In genomic region chr5:113488645-113489184, GRCh38 we compare ENCODE assay signal across 10 cellular contexts. TPM values are rescaled to one million over a fixed set of nuclear protein-coding genes. Genes with fewer than 3 reads are reported as not detected.
DNase-seq lines count a peak whose midpoint lies in the region; ATAC-seq, FAIRE-seq and TF ChIP-seq lines count a peak whose summit lies in the region.
"Had no signal": no experiment of that assay in that cellular context is flagged by ENCODE, and none has a peak within 500 bp of the region (broad histone marks: within the 10 kb centered on the region; RNA-seq: fewer than 3 reads in every experiment).

No MANE protein-coding gene starts in this region.

- H3K27ac ChIP-seq in ascending aorta (peak overlapping the region in 1 of 2 donors; percentile 31), left lung (peak overlapping the region in 1 of 2 donors; percentile 66), tibial nerve (peak overlapping the region in 2 of 4 donors; percentile 60 to 75), caudate nucleus (ENCODE audit: low read depth, low read length) (no peak overlapping the region)

- no peak for FAIRE-seq in RCC 7860 (lab: Jason Lieb, UNC)
- FAIRE-seq: G401.6 had no signal

- TF ChIP-seq POLR2A in tibial nerve (IDR thresholded peaks at IDR 0.05) = no peak

- peaks cover 15% of the 10 kb centered on the region for H3K36me3 Mint-ChIP-seq in activated CD8-positive, alpha-beta memory T cell treated with anti-CD3 and anti-CD28 coated beads, Interleukin-2, amount 10 ng/mL, durations not matched to agents 7 days and 5 days

- intact Hi-C loops in ascending aorta (cut with DNase I) (loop anchor here (1.0 to 10.0 kb wide), 2 partner anchors 25 to 194 kb away; partner anchors contain the start of gene YTHDC2), left lung (cut with DNase I) (no loop called here)

- no peaks in the 10 kb centered on the region for H3K27me3 ChIP-seq in ascending aorta
- peaks cover 3 to 98% of the 10 kb centered on the region in 2 donors for H3K27me3 ChIP-seq in left lung
- H3K27me3 ChIP-seq in tibial nerve = peaks cover 0 to 54% of the 10 kb centered on the region in 2 donors

- no peak for ATAC-seq in activated CD8-positive, alpha-beta memory T cell treated with anti-CD3 and anti-CD28 coated beads, Interleukin-2, amount 10 ng/mL, durations not matched to agents 7 days and 5 days
- peak; percentile 53 for ATAC-seq in left lung

- H3K9me3 ChIP-seq in ascending aorta (no peaks in the 10 kb centered on the region), left lung (peaks cover 0 to 18% of the 10 kb centered on the region in 2 donors), tibial nerve (peaks cover 0 to 21% (median 8%) of the 10 kb centered on the region in 4 donors)

- no peak for TF ChIP-seq EP300 in tibial nerve (IDR thresholded peaks at IDR 0.05)

- H3K36me3 ChIP-seq in ascending aorta (no peaks in the 10 kb centered on the region), left lung (no peaks in the 10 kb centered on the region), tibial nerve (no peaks in the 10 kb centered on the region)

- H3K27ac Mint-ChIP-seq in activated CD8-positive, alpha-beta memory T cell treated with anti-CD3 and anti-CD28 coated beads, Interleukin-2, amount 10 ng/mL, durations not matched to agents 7 days and 5 days = no peak overlapping the region

- H3K4me1 ChIP-seq in ascending aorta (peaks cover 3 to 8% of the 10 kb centered on the region in 2 donors), left lung (peaks cover 0 to 27% of the 10 kb centered on the region in 2 donors), tibial nerve (peaks cover 0 to 24% (median 10%) of the 10 kb centered on the region in 4 donors)

- H3K4me3 ChIP-seq in ascending aorta (peak overlapping the region; percentile 55 to 69), left lung (peak overlapping the region; percentile 42 to 47), tibial nerve (peak overlapping the region; percentile 38 to 66 (median 52))

- TF ChIP-seq CTCF in ascending aorta (IDR thresholded peaks at IDR 0.05) (no peak), left lung (IDR thresholded peaks at IDR 0.05) (no peak), tibial nerve (IDR thresholded peaks at IDR 0.05) (no peak)

- peaks cover 23% of the 10 kb centered on the region for H3K4me1 Mint-ChIP-seq in activated CD8-positive, alpha-beta memory T cell treated with anti-CD3 and anti-CD28 coated beads, Interleukin-2, amount 10 ng/mL, durations not matched to agents 7 days and 5 days

- CTCF ChIA-PET in activated CD8-positive, alpha-beta memory T cell treated with anti-CD3 and anti-CD28 coated beads, Interleukin-2, amount 10 ng/mL, durations not matched to agents 7 days and 5 days (lab: Charles Lee) = interaction anchor here (0.9 to 2.1 kb wide), 2 partner anchors 23 to 109 kb away, joined by 3 to 10 read pairs; no protein-coding TSS in a partner anchor

- peak overlapping the region; percentile 68 for H3K4me3 Mint-ChIP-seq in activated CD8-positive, alpha-beta memory T cell treated with anti-CD3 and anti-CD28 coated beads, Interleukin-2, amount 10 ng/mL, durations not matched to agents 7 days and 5 days

- 14 to 15% methylated on average over 20 of the region's 20 CpGs for WGBS in tibial nerve, 2 donors

- DNase-seq in activated CD8-positive, alpha-beta memory T cell treated with anti-CD3 and anti-CD28 coated beads, Interleukin-2, amount 10 ng/mL, durations not matched to agents 7 days and 5 days = no peak
- no peak for DNase-seq in activated CD8-positive, alpha-beta memory T cell treated with anti-CD3 and anti-CD28 coated beads for 24 hours
- no peak for DNase-seq in ascending aorta (ENCODE audit: low spot score in 2 of 2)
- peak in 1 of 2 donors; percentile 38 for DNase-seq in left lung
- DNase-seq in tibial nerve (ENCODE audit: low spot score in 2 of 2) = no peak
- no peak for DNase-seq in RCC 7860 (ENCODE audit: low spot score)
- DNase-seq in NOMO-1 treated with dmso at 0.1 percent for 144 hours (lab: John Stamatoyannopoulos, UW; ENCODE audit: unreplicated experiment) = no peak
- no peak for DNase-seq in caudate nucleus (lab: John Stamatoyannopoulos, UW)

- peaks cover 81% of the 10 kb centered on the region for H3K27me3 Mint-ChIP-seq in activated CD8-positive, alpha-beta memory T cell treated with anti-CD3 and anti-CD28 coated beads, Interleukin-2, amount 10 ng/mL, durations not matched to agents 7 days and 5 days

- peaks cover 12% of the 10 kb centered on the region for H3K9me3 Mint-ChIP-seq in activated CD8-positive, alpha-beta memory T cell treated with anti-CD3 and anti-CD28 coated beads, Interleukin-2, amount 10 ng/mL, durations not matched to agents 7 days and 5 days (ENCODE audit: low read depth)

RNA-seq across cellular contexts. Expression of gene MCC, which starts 0.5 kb away (rescaled TPM):
- 1 to 10 TPM; 7.4 to 7.5 TPM for total RNA-seq in activated CD8-positive, alpha-beta memory T cell treated with anti-CD3 and anti-CD28 coated beads, Interleukin-2, amount 10 ng/mL, durations not matched to agents 7 days and 5 days
- 67.9 TPM for total RNA-seq in ascending aorta
- 10 to 100 TPM; 12.5 to 14.4 TPM for total RNA-seq in left lung
- 100 to 1,000 TPM in 1 of 4 donors, 10 to 100 TPM in 3; 55.5 to 122 (median 80.9) TPM for total RNA-seq in tibial nerve

RNA-seq across cellular contexts. Expression of gene YTHDC2, which starts 24.8 kb away (rescaled TPM):
- total RNA-seq in activated CD8-positive, alpha-beta memory T cell treated with anti-CD3 and anti-CD28 coated beads, Interleukin-2, amount 10 ng/mL, durations not matched to agents 7 days and 5 days = 10 to 100 TPM; 27.6 to 32.8 TPM
- total RNA-seq in ascending aorta (8.3 TPM), left lung (10 to 100 TPM; 17.6 to 27.6 TPM), tibial nerve (10 to 100 TPM; 39.8 to 50.3 (median 41.5) TPM)

RNA-seq across cellular contexts. Expression of gene TSSK1B, which starts 53.9 kb away (rescaled TPM):
- total RNA-seq in activated CD8-positive, alpha-beta memory T cell treated with anti-CD3 and anti-CD28 coated beads, Interleukin-2, amount 10 ng/mL, durations not matched to agents 7 days and 5 days = not detected
- total RNA-seq in ascending aorta = not detected
- under 1 TPM in 1 of 2 donors, not detected in 1; 0.23 TPM for total RNA-seq in left lung
- 1 to 10 TPM in 1 of 4 donors, under 1 TPM in 3; 0.44 to 3.5 (median 0.76) TPM for total RNA-seq in tibial nerve
- total RNA-seq: subcutaneous adipose tissue had no signal
